Comparison of ENCODE assay signal across 13 cellular contexts in genomic region chr1:91737650-91738049, GRCh38.
DNase-seq lines count a peak whose midpoint lies in the region; ATAC-seq, FAIRE-seq and TF ChIP-seq lines count a peak whose summit lies in the region.
"Had no signal": no experiment of that assay in that cellular context is flagged by ENCODE, and none has a peak within 500 bp of the region (broad histone marks: within the 10 kb centered on the region; RNA-seq: fewer than 3 reads in every experiment).

No MANE protein-coding gene starts in this region.

- no peak overlapping the region for H3K9ac ChIP-seq in rectal smooth muscle tissue (ENCODE audit: low read length)

- POLR2A ChIA-PET in A549 (lab: Yijun Ruan, JAX), result interaction anchor here (0.5 to 0.6 kb wide), 2 partner anchors 14 to 474 kb away, joined by 3 to 4 read pairs; no protein-coding TSS in a partner anchor

- TF ChIP-seq RAD21 in A549 (conservative IDR thresholded peaks at IDR 0.05 in 1 of 2, IDR thresholded peaks at IDR 0.05 in 1 of 2), result no peak

- peaks cover 82 to 90% of the 10 kb centered on the region in 2 donors for H3K4me1 Mint-ChIP-seq in immature natural killer cell

- no peak for FAIRE-seq in A549 (lab: Jason Lieb, UNC)
- FAIRE-seq: GM19239 had no signal

- 95% methylated on average over 4 of the region's 4 CpGs for WGBS in A549 (ENCODE audit: missing lambda C conversion rate)

- H3K27me3 ChIP-seq in RWPE2 (ENCODE audit: insufficient read depth, poor library complexity, severe bottlenecking) (no peaks in the 10 kb centered on the region), rectal smooth muscle tissue (ENCODE audit: control insufficient read depth, insufficient read depth, low read length) (no peaks in the 10 kb centered on the region)

- H3K36me3 ChIP-seq in RWPE2 (ENCODE audit: low read depth), result no peaks in the 10 kb centered on the region
- no peaks in the 10 kb centered on the region for H3K36me3 ChIP-seq in rectal smooth muscle tissue (ENCODE audit: control insufficient read depth, insufficient read depth, low read length)

- H3K4me1 ChIP-seq in A549 (peaks cover 51% of the 10 kb centered on the region), RWPE2 (ENCODE audit: insufficient read depth, poor library complexity, severe bottlenecking) (peaks cover 15% of the 10 kb centered on the region), rectal smooth muscle tissue (ENCODE audit: control insufficient read depth, insufficient read depth, low read length) (peaks cover 42% of the 10 kb centered on the region)

- DNase-seq in A549 (ENCODE audit: low read depth in 1 of 2, low spot score in 1 of 2) (no peak), RWPE2 (ENCODE audit: low spot score) (no peak), immature natural killer cell (no peak), NCI-H128 (lab: John Stamatoyannopoulos, UW; ENCODE audit: unreplicated experiment) (no peak), NCI-H2227 (lab: John Stamatoyannopoulos, UW; ENCODE audit: unreplicated experiment) (no peak), cerebellar cortex (ENCODE audit: low spot score) (no peak), iPS-NIHi7 (ENCODE audit: extremely low spot score) (no peak)
- DNase-seq: NCI-H1092 treated with DMSO at 0.1 percent for 48 hours; stimulated activated naive CD4-positive, alpha-beta T cell treated with Interleukin-2 at 50 U/mL for 16 hours had no signal

- no peak for ATAC-seq in A549
- no peak for ATAC-seq in RWPE2 (ENCODE audit: low read depth)

- 0 out of 3 replicates have a peak, but pooled peaks cover 3% of the 10 kb centered on the region for H3K9me3 ChIP-seq in A549
- H3K9me3 ChIP-seq in RWPE2 (ENCODE audit: severe bottlenecking), result no peaks in the 10 kb centered on the region

- TF ChIP-seq POLR2A in A549 (IDR thresholded peaks at IDR 0.05; ENCODE audit: low read length), result no peak

- TF ChIP-seq CTCF in A549 (IDR thresholded peaks at IDR 0.05), result no peak
- no peak for TF ChIP-seq CTCF in RWPE2 (IDR thresholded peaks at IDR 0.05; ENCODE audit: poor library complexity, severe bottlenecking)

- peak overlapping the region; percentile 47 to 88 (median 70) for H3K27ac Mint-ChIP-seq in immature natural killer cell
- H3K27ac Mint-ChIP-seq: activated naive CD4-positive, alpha-beta T cell treated with anti-CD3 and anti-CD28 coated beads, Interleukin-2, amount 50 U/mL, for 24 hours had no signal

- H3K36me3 Mint-ChIP-seq in immature natural killer cell, result peaks cover 36 to 72% (median 40%) of the 10 kb centered on the region in 3 donors

- H3K4me3 Mint-ChIP-seq in immature natural killer cell, result no peak overlapping the region
- H3K4me3 Mint-ChIP-seq: activated naive CD4-positive, alpha-beta T cell treated with anti-CD3 and anti-CD28 coated beads, Interleukin-2, amount 50 U/mL, for 24 hours; WTC11 had no signal

- H3K4me3 ChIP-seq in A549 (0 out of 3 replicates have a peak overlapping the region, but pooled peaks have one; percentile 2), RWPE2 (ENCODE audit: severe bottlenecking) (no peak overlapping the region), rectal smooth muscle tissue (ENCODE audit: low read length) (no peak overlapping the region)

- H3K4me2 ChIP-seq in A549, result peak overlapping the region; percentile 79

- H3K27ac ChIP-seq in A549 (peak overlapping the region; percentile 80 to 85), RWPE2 (ENCODE audit: poor library complexity, severe bottlenecking) (peak overlapping the region; percentile 60), rectal smooth muscle tissue (ENCODE audit: low read depth, low read length) (peak overlapping the region; percentile 95)

- H3K27me3 Mint-ChIP-seq in immature natural killer cell (ENCODE audit: low read depth in 3 of 3), result peaks cover 2 to 64% (median 47%) of the 10 kb centered on the region in 3 donors
- H3K27me3 Mint-ChIP-seq: activated naive CD4-positive, alpha-beta T cell treated with anti-CD3 and anti-CD28 coated beads, Interleukin-2, amount 50 U/mL, for 24 hours had no signal

- no peaks in the 10 kb centered on the region for H3K9me3 Mint-ChIP-seq in immature natural killer cell
- H3K9me3 Mint-ChIP-seq: activated naive CD4-positive, alpha-beta T cell treated with anti-CD3 and anti-CD28 coated beads, Interleukin-2, amount 50 U/mL, for 24 hours had no signal

- CTCF ChIA-PET in A549 (lab: Yijun Ruan, JAX), result interaction anchor here (0.7 to 2.0 kb wide), 4 partner anchors 9 to 225 kb away, joined by 3 to 9 read pairs (median 3); partner anchors contain the start of gene TGFBR3

- no peak for TF ChIP-seq EP300 in A549 (IDR thresholded peaks at IDR 0.05)

TF ChIP-seq in A549, 52 proteins besides CTCF, POLR2A, EP300 and RAD21:
- TF ChIP-seq FOXS1 (CRISPR knock-in tag; IDR thresholded peaks at IDR 0.05) (no peak), BHLHE40 (IDR thresholded peaks at IDR 0.05; ENCODE audit: low read depth, low read length) (no peak), CHD4 (IDR thresholded peaks at IDR 0.05; ENCODE audit: borderline replicate concordance) (no peak)
- TF ChIP-seq, protein P1, sequence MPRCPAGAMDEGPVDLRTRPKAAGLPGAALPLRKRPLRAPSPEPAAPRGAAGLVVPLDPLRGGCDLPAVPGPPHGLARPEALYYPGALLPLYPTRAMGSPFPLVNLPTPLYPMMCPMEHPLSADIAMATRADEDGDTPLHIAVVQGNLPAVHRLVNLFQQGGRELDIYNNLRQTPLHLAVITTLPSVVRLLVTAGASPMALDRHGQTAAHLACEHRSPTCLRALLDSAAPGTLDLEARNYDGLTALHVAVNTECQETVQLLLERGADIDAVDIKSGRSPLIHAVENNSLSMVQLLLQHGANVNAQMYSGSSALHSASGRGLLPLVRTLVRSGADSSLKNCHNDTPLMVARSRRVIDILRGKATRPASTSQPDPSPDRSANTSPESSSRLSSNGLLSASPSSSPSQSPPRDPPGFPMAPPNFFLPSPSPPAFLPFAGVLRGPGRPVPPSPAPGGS (IDR thresholded peaks at IDR 0.05), result no peak
